Comparison of ENCODE assay signal across 9 cellular contexts in the genomic region with DNA sequence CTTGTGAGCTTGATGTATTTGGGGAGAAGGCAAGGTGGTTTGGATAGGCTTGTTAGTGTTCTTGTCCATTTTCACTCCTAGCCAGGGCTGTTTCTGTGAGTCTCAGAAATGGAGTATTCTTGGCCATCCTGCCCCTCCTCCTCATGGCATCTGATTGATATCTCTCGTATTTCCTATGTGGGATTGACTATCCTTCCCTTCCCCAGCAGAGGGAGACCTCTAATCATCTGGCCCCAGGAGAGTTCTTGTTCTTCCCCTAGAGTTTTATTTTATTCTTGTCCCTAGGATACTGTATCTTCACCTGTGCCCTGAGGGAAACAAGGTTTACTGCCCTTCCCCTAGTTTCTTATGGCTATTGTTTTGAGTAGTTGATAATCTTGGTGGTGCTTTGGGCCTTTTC.
A peak's percentile ranks its signal among the peaks of the same experiment; 100 is the strongest.
DNase-seq lines count a peak whose midpoint lies in the region; ATAC-seq and TF ChIP-seq lines count a peak whose summit lies in the region.
"Had no signal": no experiment of that assay in that cellular context is flagged by ENCODE, and none has a peak within 500 bp of the region (broad histone marks: within the 10 kb centered on the region; RNA-seq: fewer than 3 reads in every experiment).

No MANE protein-coding gene starts in this region.

- peaks cover 4% of the 10 kb centered on the region for H3K9me3 Mint-ChIP-seq in Calu3 (ENCODE audit: low read depth, unreplicated experiment)
- peaks cover 15% of the 10 kb centered on the region for H3K9me3 Mint-ChIP-seq in CD8-positive, alpha-beta T cell

- H3K4me1 Mint-ChIP-seq in Calu3 (ENCODE audit: low read depth, unreplicated experiment), result no peaks in the 10 kb centered on the region
- H3K4me1 Mint-ChIP-seq in CD8-positive, alpha-beta T cell (ENCODE audit: low read depth), result peaks cover 3% of the 10 kb centered on the region

- no peaks in the 10 kb centered on the region for H3K27me3 ChIP-seq in CD8-positive, alpha-beta T cell (ENCODE audit: insufficient read depth, low read length)
- H3K27me3 ChIP-seq: pancreas had no signal

- no peaks in the 10 kb centered on the region for H3K36me3 Mint-ChIP-seq in Calu3 (ENCODE audit: insufficient read depth, unreplicated experiment)
- H3K36me3 Mint-ChIP-seq in CD8-positive, alpha-beta T cell, result peaks cover 58% of the 10 kb centered on the region

- intact Hi-C loops in Calu3 (cut with micrococcal nuclease; ENCODE audit: unreplicated experiment), result no loop called here
- intact Hi-C loops in CD8-positive, alpha-beta T cell (cut with DNase I, micrococcal nuclease), result no loop called here

- POLR2A ChIA-PET in CD8-positive, alpha-beta T cell (lab: Charles Lee), result no interaction called here

- TF ChIP-seq CTCF in Calu3 (IDR thresholded peaks at IDR 0.05; ENCODE audit: unreplicated experiment), result peak; percentile 22
- TF ChIP-seq CTCF in WI38 (IDR thresholded peaks at IDR 0.05; ENCODE audit: low read depth, low read length), result peak; percentile 52
- TF ChIP-seq CTCF in CD8-positive, alpha-beta T cell (IDR thresholded peaks at IDR 0.05), result no peak

- BruUV-seq in Calu3 (replicated peaks; lab: Mats Ljungman, UMichigan), result no TSS peak

- H3K27me3 Mint-ChIP-seq in Calu3 (ENCODE audit: unreplicated experiment), result no peaks in the 10 kb centered on the region
- H3K27me3 Mint-ChIP-seq in CD8-positive, alpha-beta T cell (ENCODE audit: low read depth), result no peaks in the 10 kb centered on the region

- H3K4me1 ChIP-seq in CD8-positive, alpha-beta T cell (ENCODE audit: insufficient read depth, low read length), result no peaks in the 10 kb centered on the region
- H3K4me1 ChIP-seq: pancreas had no signal

- H3K4me3 ChIP-seq in WI38 (ENCODE audit: low read depth, low read length), result no peak overlapping the region
- H3K4me3 ChIP-seq in CD8-positive, alpha-beta T cell (ENCODE audit: low read depth, low read length), result no peak overlapping the region
- H3K4me3 ChIP-seq: pancreas had no signal

- CTCF ChIA-PET in Calu3 (lab: Charles Lee), result interaction anchor here (0.6 kb wide), 1 partner anchor 142 kb away, joined by 4 read pairs; no protein-coding TSS in a partner anchor
- CTCF ChIA-PET in CD8-positive, alpha-beta T cell (lab: Charles Lee), result no interaction called here

- no peak overlapping the region for H3K4me3 Mint-ChIP-seq in Calu3 (ENCODE audit: low read depth, unreplicated experiment)
- no peak overlapping the region for H3K4me3 Mint-ChIP-seq in CD8-positive, alpha-beta T cell

- peak; percentile 15 for DNase-seq in Calu3
- DNase-seq in kidney tubule cell (ENCODE audit: low spot score), result peak; percentile 17
- no peak for DNase-seq in CD8-positive, alpha-beta T cell
- no peak for DNase-seq in NOMO-1 treated with DMSO at 0.1 percent for 48 hours (lab: John Stamatoyannopoulos, UW; ENCODE audit: unreplicated experiment)
- no peak for DNase-seq in middle frontal gyrus (ENCODE audit: extremely low spot score, low spot score)
- DNase-seq: pancreas had no signal

- no peak overlapping the region for H3K27ac ChIP-seq in CD8-positive, alpha-beta T cell (ENCODE audit: low read depth, low read length)
- H3K27ac ChIP-seq: pancreas had no signal

- no peaks in the 10 kb centered on the region for H3K9me3 ChIP-seq in CD8-positive, alpha-beta T cell (ENCODE audit: low read length)
- H3K9me3 ChIP-seq: pancreas had no signal

- ATAC-seq in CD8-positive, alpha-beta T cell, result no peak
- ATAC-seq in GM18505 (IDR thresholded peaks at IDR 0.05; ENCODE audit: unreplicated experiment), result no peak
- ATAC-seq: pancreas had no signal

- no peaks in the 10 kb centered on the region for H3K36me3 ChIP-seq in CD8-positive, alpha-beta T cell (ENCODE audit: insufficient read depth, low read length)
- H3K36me3 ChIP-seq: pancreas had no signal

- no peak for TF ChIP-seq POLR2A in GM18505 (IDR thresholded peaks at IDR 0.05; ENCODE audit: borderline replicate concordance, extremely low read depth, insufficient read depth, insufficient read length)

- no peak overlapping the region for H3K27ac Mint-ChIP-seq in Calu3 (ENCODE audit: unreplicated experiment)
- no peak overlapping the region for H3K27ac Mint-ChIP-seq in CD8-positive, alpha-beta T cell

- peak; percentile 28; the same call in 1 of the 2 replicates for TF ChIP-seq RAD21 in Ishikawa (IDR thresholded peaks at IDR 0.05; ENCODE audit: low read depth)

- TF ChIP-seq EP300 in Ishikawa (IDR thresholded peaks at IDR 0.05; ENCODE audit: borderline replicate concordance), result no peak

TF ChIP-seq in Ishikawa, 13 proteins besides CTCF, POLR2A, EP300 and RAD21:
- TF ChIP-seq EGR1 (IDR thresholded peaks at IDR 0.05) (no peak), TCF12 (IDR thresholded peaks at IDR 0.05; ENCODE audit: low read depth) (no peak), CEBPB (IDR thresholded peaks at IDR 0.05) (no peak), YY1 (IDR thresholded peaks at IDR 0.05; ENCODE audit: low read depth) (no peak), TAF1 (IDR thresholded peaks at IDR 0.05; ENCODE audit: low read depth) (no peak), CREB1 (IDR thresholded peaks at IDR 0.05; ENCODE audit: low read depth) (no peak), FOXM1 (IDR thresholded peaks at IDR 0.05; ENCODE audit: borderline replicate concordance, low read depth) (no peak), NFIC (IDR thresholded peaks at IDR 0.05) (no peak), ZBTB7A (IDR thresholded peaks at IDR 0.05; ENCODE audit: low read depth) (no peak), TEAD4 (IDR thresholded peaks at IDR 0.05) (no peak)
- TF ChIP-seq, protein P1, sequence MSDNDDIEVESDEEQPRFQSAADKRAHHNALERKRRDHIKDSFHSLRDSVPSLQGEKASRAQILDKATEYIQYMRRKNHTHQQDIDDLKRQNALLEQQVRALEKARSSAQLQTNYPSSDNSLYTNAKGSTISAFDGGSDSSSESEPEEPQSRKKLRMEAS (IDR thresholded peaks at IDR 0.05), result no peak
- TF ChIP-seq, protein P2, sequence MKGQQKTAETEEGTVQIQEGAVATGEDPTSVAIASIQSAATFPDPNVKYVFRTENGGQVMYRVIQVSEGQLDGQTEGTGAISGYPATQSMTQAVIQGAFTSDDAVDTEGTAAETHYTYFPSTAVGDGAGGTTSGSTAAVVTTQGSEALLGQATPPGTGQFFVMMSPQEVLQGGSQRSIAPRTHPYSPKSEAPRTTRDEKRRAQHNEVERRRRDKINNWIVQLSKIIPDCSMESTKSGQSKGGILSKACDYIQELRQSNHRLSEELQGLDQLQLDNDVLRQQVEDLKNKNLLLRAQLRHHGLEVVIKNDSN (IDR thresholded peaks at IDR 0.05), result no peak
- TF ChIP-seq, protein P3, sequence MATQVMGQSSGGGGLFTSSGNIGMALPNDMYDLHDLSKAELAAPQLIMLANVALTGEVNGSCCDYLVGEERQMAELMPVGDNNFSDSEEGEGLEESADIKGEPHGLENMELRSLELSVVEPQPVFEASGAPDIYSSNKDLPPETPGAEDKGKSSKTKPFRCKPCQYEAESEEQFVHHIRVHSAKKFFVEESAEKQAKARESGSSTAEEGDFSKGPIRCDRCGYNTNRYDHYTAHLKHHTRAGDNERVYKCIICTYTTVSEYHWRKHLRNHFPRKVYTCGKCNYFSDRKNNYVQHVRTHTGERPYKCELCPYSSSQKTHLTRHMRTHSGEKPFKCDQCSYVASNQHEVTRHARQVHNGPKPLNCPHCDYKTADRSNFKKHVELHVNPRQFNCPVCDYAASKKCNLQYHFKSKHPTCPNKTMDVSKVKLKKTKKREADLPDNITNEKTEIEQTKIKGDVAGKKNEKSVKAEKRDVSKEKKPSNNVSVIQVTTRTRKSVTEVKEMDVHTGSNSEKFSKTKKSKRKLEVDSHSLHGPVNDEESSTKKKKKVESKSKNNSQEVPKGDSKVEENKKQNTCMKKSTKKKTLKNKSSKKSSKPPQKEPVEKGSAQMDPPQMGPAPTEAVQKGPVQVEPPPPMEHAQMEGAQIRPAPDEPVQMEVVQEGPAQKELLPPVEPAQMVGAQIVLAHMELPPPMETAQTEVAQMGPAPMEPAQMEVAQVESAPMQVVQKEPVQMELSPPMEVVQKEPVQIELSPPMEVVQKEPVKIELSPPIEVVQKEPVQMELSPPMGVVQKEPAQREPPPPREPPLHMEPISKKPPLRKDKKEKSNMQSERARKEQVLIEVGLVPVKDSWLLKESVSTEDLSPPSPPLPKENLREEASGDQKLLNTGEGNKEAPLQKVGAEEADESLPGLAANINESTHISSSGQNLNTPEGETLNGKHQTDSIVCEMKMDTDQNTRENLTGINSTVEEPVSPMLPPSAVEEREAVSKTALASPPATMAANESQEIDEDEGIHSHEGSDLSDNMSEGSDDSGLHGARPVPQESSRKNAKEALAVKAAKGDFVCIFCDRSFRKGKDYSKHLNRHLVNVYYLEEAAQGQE (IDR thresholded peaks at IDR 0.05; ENCODE audit: low read depth), result no peak
TF ChIP-seq in Ishikawa: peak in this region for 0.

Comparison
In these comparisons a context has a peak if more than half of its experiments do, and no peak if none do; other contexts are left out.
1. DNase-seq: peak in Calu3 (single experiment) and kidney tubule cell (single experiment); none in CD8-positive, alpha-beta T cell (0 of 7), NOMO-1 treated with DMSO at 0.1 percent for 48 hours (single experiment) and middle frontal gyrus (single experiment).